In genomic region chr1:228136908-228137307, GRCh38 we compare ENCODE assay signal across 1 cellular context.
A peak's percentile ranks its signal among the peaks of the same experiment; 100 is the strongest.
TF ChIP-seq lines count a peak whose summit lies in the region.

No MANE protein-coding gene starts in this region.

TF ChIP-seq in liver, 16 proteins besides CTCF, POLR2A, EP300 and RAD21:
- TF ChIP-seq SP1 (IDR thresholded peaks at IDR 0.05) (peak; percentile 11), RXRA (IDR thresholded peaks at IDR 0.05) (no peak)
